Comparison of ENCODE assay signal across 8 cellular contexts in the genomic region with DNA sequence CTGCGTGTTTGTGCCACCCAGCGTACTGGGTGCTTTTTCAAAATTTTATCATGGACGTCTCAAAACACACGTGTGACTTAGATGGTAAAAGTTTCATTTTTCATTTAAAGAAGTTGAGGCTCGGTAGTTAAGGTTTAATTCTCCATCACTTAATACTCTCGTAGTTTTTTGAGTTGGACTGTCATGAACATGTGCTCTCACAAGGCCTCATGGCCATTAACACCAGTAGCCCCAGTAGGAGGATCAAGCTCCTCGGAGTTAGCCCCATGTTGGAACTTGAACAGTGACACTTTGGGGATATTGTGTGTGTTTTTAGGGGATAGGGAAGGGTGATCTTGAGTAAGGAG. TPM values are rescaled to one million over a fixed set of nuclear protein-coding genes. Genes with fewer than 3 reads are reported as not detected.
DNase-seq lines count a peak whose midpoint lies in the region; ATAC-seq lines count a peak whose summit lies in the region.

No MANE protein-coding gene starts in this region.

- H3K4me1 Mint-ChIP-seq in T-helper 2 cell treated with Interferon-gamma antibody and Interleukin-4, amounts not matched to agents 5 μg/mL and 100 μg/mL, for 36 hours (ENCODE audit: low read depth): peaks cover 32% of the 10 kb centered on the region
- peaks cover 4% of the 10 kb centered on the region for H3K4me1 Mint-ChIP-seq in activated T-helper 17 cell treated with anti-CD3 and anti-CD28 coated beads, Interleukin-2, amount 50 U/mL, for 72 hours
- peaks cover 35 to 48% of the 10 kb centered on the region in 2 donors for H3K4me1 Mint-ChIP-seq in immature natural killer cell

- peaks cover 4% of the 10 kb centered on the region for H3K27me3 Mint-ChIP-seq in T-helper 2 cell treated with Interferon-gamma antibody and Interleukin-4, amounts not matched to agents 5 μg/mL and 100 μg/mL, for 36 hours (ENCODE audit: low read depth)
- H3K27me3 Mint-ChIP-seq in activated T-helper 17 cell treated with anti-CD3 and anti-CD28 coated beads, Interleukin-2, amount 50 U/mL, for 72 hours: no peaks in the 10 kb centered on the region
- H3K27me3 Mint-ChIP-seq in immature natural killer cell (ENCODE audit: low read depth in 3 of 3): peaks cover 11 to 17% (median 15%) of the 10 kb centered on the region in 3 donors

- H3K4me3 Mint-ChIP-seq in T-helper 2 cell treated with Interferon-gamma antibody and Interleukin-4, amounts not matched to agents 5 μg/mL and 100 μg/mL, for 36 hours: peak overlapping the region; percentile 96
- peak overlapping the region; percentile 89 for H3K4me3 Mint-ChIP-seq in activated T-helper 17 cell treated with anti-CD3 and anti-CD28 coated beads, Interleukin-2, amount 50 U/mL, for 72 hours
- H3K4me3 Mint-ChIP-seq in immature natural killer cell: peak overlapping the region; percentile 78 to 93 (median 90)

- H3K36me3 Mint-ChIP-seq in T-helper 2 cell treated with Interferon-gamma antibody and Interleukin-4, amounts not matched to agents 5 μg/mL and 100 μg/mL, for 36 hours (ENCODE audit: low read depth): peaks cover 3% of the 10 kb centered on the region
- peaks cover 7% of the 10 kb centered on the region for H3K36me3 Mint-ChIP-seq in activated T-helper 17 cell treated with anti-CD3 and anti-CD28 coated beads, Interleukin-2, amount 50 U/mL, for 72 hours (ENCODE audit: low read depth)
- peaks cover 0 to 13% (median 0%) of the 10 kb centered on the region in 3 donors for H3K36me3 Mint-ChIP-seq in immature natural killer cell

- ATAC-seq in activated T-helper 17 cell treated with anti-CD3 and anti-CD28 coated beads, Interleukin-2, amount 50 U/mL, for 72 hours (replicated peaks): no peak
- ATAC-seq in GM21367 (IDR thresholded peaks at IDR 0.05; ENCODE audit: unreplicated experiment): no peak

- peak overlapping the region; percentile 97 for H3K27ac Mint-ChIP-seq in T-helper 2 cell treated with Interferon-gamma antibody and Interleukin-4, amounts not matched to agents 5 μg/mL and 100 μg/mL, for 36 hours
- H3K27ac Mint-ChIP-seq in activated T-helper 17 cell treated with anti-CD3 and anti-CD28 coated beads, Interleukin-2, amount 50 U/mL, for 72 hours: peak overlapping the region; percentile 94
- peak overlapping the region; percentile 88 to 97 (median 95) for H3K27ac Mint-ChIP-seq in immature natural killer cell

- H3K9me3 Mint-ChIP-seq in T-helper 2 cell treated with Interferon-gamma antibody and Interleukin-4, amounts not matched to agents 5 μg/mL and 100 μg/mL, for 36 hours: no peaks in the 10 kb centered on the region
- no peaks in the 10 kb centered on the region for H3K9me3 Mint-ChIP-seq in activated T-helper 17 cell treated with anti-CD3 and anti-CD28 coated beads, Interleukin-2, amount 50 U/mL, for 72 hours
- no peaks in the 10 kb centered on the region for H3K9me3 Mint-ChIP-seq in immature natural killer cell

- DNase-seq in T-helper 2 cell treated with Interferon-gamma antibody and Interleukin-4, amounts not matched to agents 5 μg/mL and 100 μg/mL, for 36 hours (ENCODE audit: low spot score): no peak
- DNase-seq in T-helper 2 cell (no peak), immature natural killer cell (no peak), superior temporal gyrus (ENCODE audit: extremely low spot score) (peak; percentile 55), NCI-H187 (lab: John Stamatoyannopoulos, UW) (no peak)
- DNase-seq in stimulated activated CD4-positive, alpha-beta T cell treated with anti-CD3 and anti-CD28 coated beads, Interleukin-2, amount 100 ng/mL, for 24 hours: no peak

RNA-seq across cellular contexts. Expression of a gene that starts 15.3 kb away (rescaled TPM):
- under 1 TPM; 0.15 to 0.21 TPM for total RNA-seq in activated T-helper 17 cell treated with anti-CD3 and anti-CD28 coated beads, Interleukin-2, amount 50 U/mL, for 72 hours
- 10 to 100 TPM; 34.6 to 54.4 (median 37.2) TPM for polyA plus RNA-seq in immature natural killer cell

RNA-seq across cellular contexts. Expression of a gene that starts 50.6 kb away (rescaled TPM):
- 100 to 1,000 TPM; 476 to 986 TPM for total RNA-seq in activated T-helper 17 cell treated with anti-CD3 and anti-CD28 coated beads, Interleukin-2, amount 50 U/mL, for 72 hours
- polyA plus RNA-seq in immature natural killer cell: 100 to 1,000 TPM; 110 to 602 (median 239) TPM
